17 cellular contexts compared by ENCODE assay signal in genomic region chr7:16670021-16670420, GRCh38. TPM values are rescaled to one million over a fixed set of nuclear protein-coding genes. Genes with fewer than 3 reads are reported as not detected.
A peak's percentile ranks its signal among the peaks of the same experiment; 100 is the strongest.
DNase-seq lines count a peak whose midpoint lies in the region; ATAC-seq and TF ChIP-seq lines count a peak whose summit lies in the region.
"Had no signal": no experiment of that assay in that cellular context is flagged by ENCODE, and none has a peak within 500 bp of the region (broad histone marks: within the 10 kb centered on the region; RNA-seq: fewer than 3 reads in every experiment).

No MANE protein-coding gene starts in this region.

- H3K4ac ChIP-seq in IMR-90 (ENCODE audit: low read depth, low read length): peak overlapping the region; percentile 46; the same call in 1 of the 2 replicates

- H3K4me1 Mint-ChIP-seq in Caco-2 (ENCODE audit: low read depth, unreplicated experiment): peaks cover 48% of the 10 kb centered on the region
- peaks cover 37% of the 10 kb centered on the region for H3K4me1 Mint-ChIP-seq in osteocyte (ENCODE audit: unreplicated experiment)

- in situ Hi-C loops in IMR-90 (cut with MboI; ENCODE audit: low sequenced_read_pairs): no loop called here

- H3K79me1 ChIP-seq in IMR-90 (ENCODE audit: low read depth in 1 of 2, low read length in 2 of 2): peaks cover 14 to 40% of the 10 kb centered on the region in 2 experiments; a peak in 3 of 4 replicates

- peak overlapping the region; percentile 44 for H3K27ac Mint-ChIP-seq in Caco-2 (ENCODE audit: unreplicated experiment)
- H3K27ac Mint-ChIP-seq in osteocyte (ENCODE audit: unreplicated experiment): peak overlapping the region; percentile 89
- H3K27ac Mint-ChIP-seq: activated naive CD8-positive, alpha-beta T cell treated with anti-CD3 and anti-CD28 coated beads, Interleukin-2, amount 10 ng/mL, durations not matched to agents 7 days and 5 days; immature natural killer cell; mesothelial cell of epicardium; T-helper 1 cell treated with Interleukin-12 subunit alpha and Interleukin-12 subunit beta and Interleukin-4 antibody, amounts not matched to agents 30 μg/mL and 1 μg/mL, for 36 hours had no signal

- H4K5ac ChIP-seq in IMR-90 (ENCODE audit: low read depth, low read length): peak overlapping the region; percentile 72; the same call in 1 of the 2 replicates

- H4K8ac ChIP-seq in IMR-90 (ENCODE audit: low read depth in 2 of 2, low read length in 2 of 2): no peak overlapping the region

- no peak for TF ChIP-seq EP300 in stomach (IDR thresholded peaks at IDR 0.05)

- no peak for DNase-seq in Caco-2
- DNase-seq in IMR-90: peak; percentile 82
- DNase-seq in epithelial cell of prostate (ENCODE audit: low read depth, low spot score): no peak
- no peak for DNase-seq in osteocyte (ENCODE audit: extremely low spot score, unreplicated experiment)
- DNase-seq in aorta: no peak
- DNase-seq in SIG-M5 (lab: John Stamatoyannopoulos, UW): no peak
- DNase-seq in stomach: no peak
- DNase-seq: activated naive CD8-positive, alpha-beta T cell treated with anti-CD3 and anti-CD28 coated beads, Interleukin-2, amount 10 ng/mL, durations not matched to agents 7 days and 5 days; colonic mucosa; immature natural killer cell; NCI-H2081; spleen had no signal

- BruUV-seq in Caco-2 (replicated peaks; lab: Mats Ljungman, UMichigan) (no TSS peak), IMR-90 (replicated peaks; lab: Mats Ljungman, UMichigan) (no TSS peak)

- H2BK5ac ChIP-seq in IMR-90 (ENCODE audit: low read depth, low read length, poor library complexity, severe bottlenecking): peak overlapping the region; percentile 93

- TF ChIP-seq RAD21 in IMR-90 (IDR thresholded peaks at IDR 0.05; ENCODE audit: low read length): no peak

- ATAC-seq in IMR-90 (ENCODE audit: low read depth): peak; percentile 45
- no peak for ATAC-seq in aorta (ENCODE audit: low FRiP score)
- ATAC-seq in GM21360 (IDR thresholded peaks at IDR 0.05; ENCODE audit: unreplicated experiment): no peak

- no peak overlapping the region for H2AK9ac ChIP-seq in IMR-90 (replicated peaks; ENCODE audit: low read depth, low read length, poor library complexity)

- H3K27ac ChIP-seq in IMR-90 (ENCODE audit: insufficient read depth, low read length): peak overlapping the region; percentile 74; the same call in 1 of the 2 replicates
- peak overlapping the region; percentile 76 for H3K27ac ChIP-seq in epithelial cell of prostate
- no peak overlapping the region for H3K27ac ChIP-seq in aorta (ENCODE audit: low read depth in 1 of 2, low read length in 2 of 2)
- H3K27ac ChIP-seq in stomach: no peak overlapping the region
- H3K27ac ChIP-seq: BLaER1, colonic mucosa, spleen had no signal

- peaks cover 2% of the 10 kb centered on the region; the same call in 1 of the 2 replicates for H3K36me3 ChIP-seq in Caco-2 (ENCODE audit: control insufficient read depth, insufficient read depth, low read length)
- peaks cover 2% of the 10 kb centered on the region; the same call in 1 of the 2 replicates for H3K36me3 ChIP-seq in IMR-90 (ENCODE audit: control insufficient read depth, insufficient read depth, low read length)
- H3K36me3 ChIP-seq in aorta (ENCODE audit: control insufficient read depth in 1 of 2, insufficient read depth in 2 of 2, low read length in 1 of 2): no peaks in the 10 kb centered on the region
- H3K36me3 ChIP-seq in stomach: peaks cover 0 to 39% (median 25%) of the 10 kb centered on the region in 4 donors
- H3K36me3 ChIP-seq: colonic mucosa had no signal

- H3K23ac ChIP-seq in IMR-90 (ENCODE audit: low read depth, low read length): peak overlapping the region; percentile 24; the same call in 1 of the 2 replicates

- peak overlapping the region; percentile 79 for H3K4me2 ChIP-seq in IMR-90 (ENCODE audit: low read depth, low read length)
- H3K4me2 ChIP-seq: BLaER1 had no signal

- dilution Hi-C loops in IMR-90 (cut with HindIII; ENCODE audit: low sequenced_read_pairs, unreplicated experiment): no loop called here

- no peak overlapping the region for H4K91ac ChIP-seq in IMR-90 (ENCODE audit: insufficient read depth, low read depth, low read length)

- H3K14ac ChIP-seq in IMR-90 (replicated peaks; ENCODE audit: low read depth, low read length): peak overlapping the region; percentile 49; the same call in 1 of the 2 replicates

- H2BK15ac ChIP-seq in IMR-90 (ENCODE audit: low read depth, low read length): no peak overlapping the region

- TF ChIP-seq CTCF in Caco-2 (IDR thresholded peaks at IDR 0.05; ENCODE audit: insufficient read depth in 1 of 2, low read depth in 1 of 2, low read length in 1 of 2, severe bottlenecking in 1 of 2, unreplicated experiment in 1 of 2) (no peak), IMR-90 (conservative IDR thresholded peaks at IDR 0.05; ENCODE audit: low read depth, low read length) (no peak), osteocyte (IDR thresholded peaks at IDR 0.05) (no peak), stomach (IDR thresholded peaks at IDR 0.05) (no peak)

- H2AFZ ChIP-seq in IMR-90 (replicated peaks; ENCODE audit: low read length, poor library complexity): no peak overlapping the region

- H3K4me3 ChIP-seq in Caco-2 (ENCODE audit: low read depth, low read length) (no peak overlapping the region), IMR-90 (ENCODE audit: insufficient read depth, low read depth, low read length) (no peak overlapping the region), aorta (ENCODE audit: low read length in 2 of 2) (no peak overlapping the region), stomach (no peak overlapping the region)
- H3K4me3 ChIP-seq: BLaER1, colonic mucosa, esophagus muscularis mucosa, spleen had no signal

- no peak overlapping the region for H3K56ac ChIP-seq in IMR-90 (ENCODE audit: extremely low read depth, insufficient read depth, low read length)

- H3K36me3 Mint-ChIP-seq in Caco-2 (ENCODE audit: insufficient read depth, unreplicated experiment) (peaks cover 79% of the 10 kb centered on the region), osteocyte (ENCODE audit: unreplicated experiment) (peaks cover 30% of the 10 kb centered on the region)

- H3K18ac ChIP-seq in IMR-90 (ENCODE audit: low read depth, low read length): peak overlapping the region; percentile 97

- H3K27me3 Mint-ChIP-seq in Caco-2 (ENCODE audit: insufficient read depth, unreplicated experiment) (no peaks in the 10 kb centered on the region), osteocyte (ENCODE audit: unreplicated experiment) (no peaks in the 10 kb centered on the region)
- H3K27me3 Mint-ChIP-seq: activated naive CD8-positive, alpha-beta T cell treated with anti-CD3 and anti-CD28 coated beads, Interleukin-2, amount 10 ng/mL, durations not matched to agents 7 days and 5 days had no signal

- H3K9me1 ChIP-seq in IMR-90 (ENCODE audit: insufficient read depth, low read length): peaks cover 2% of the 10 kb centered on the region

- intact Hi-C loops in Caco-2 (cut with micrococcal nuclease; ENCODE audit: unreplicated experiment) (no loop called here), IMR-90 (cut with micrococcal nuclease) (no loop called here), aorta (cut with DNase I) (no loop called here), stomach (cut with DNase I; ENCODE audit: low total_unique reads) (no loop called here)

- no peak overlapping the region for H3K9ac ChIP-seq in IMR-90 (ENCODE audit: low read depth, low read length)
- H3K9ac ChIP-seq: BLaER1 had no signal

- no peaks in the 10 kb centered on the region for H4K20me1 ChIP-seq in IMR-90 (ENCODE audit: insufficient read depth, low read length)

- no peak overlapping the region for H2AK5ac ChIP-seq in IMR-90 (ENCODE audit: low read depth, low read length)

- no peaks in the 10 kb centered on the region for H3K9me3 Mint-ChIP-seq in Caco-2 (ENCODE audit: unreplicated experiment)
- H3K9me3 Mint-ChIP-seq in osteocyte (ENCODE audit: unreplicated experiment): peaks cover 8% of the 10 kb centered on the region
- H3K9me3 Mint-ChIP-seq: activated naive CD8-positive, alpha-beta T cell treated with anti-CD3 and anti-CD28 coated beads, Interleukin-2, amount 10 ng/mL, durations not matched to agents 7 days and 5 days had no signal

- POLR2A ChIA-PET in Caco-2 (lab: Charles Lee) (no interaction called here), IMR-90 (lab: Charles Lee; ENCODE audit: unreplicated experiment) (no interaction called here)

- TF ChIP-seq POLR2A in IMR-90 (IDR thresholded peaks at IDR 0.05; ENCODE audit: low read depth, low read length): no peak
- no peak for TF ChIP-seq POLR2A in stomach (IDR thresholded peaks at IDR 0.05)

- no peaks in the 10 kb centered on the region for H3K27me3 ChIP-seq in Caco-2 (replicated peaks; ENCODE audit: control insufficient read depth, insufficient read depth, low read length)
- no peaks in the 10 kb centered on the region for H3K27me3 ChIP-seq in IMR-90 (ENCODE audit: control insufficient read depth, insufficient read depth, low read length)
- H3K27me3 ChIP-seq in aorta (ENCODE audit: control insufficient read depth in 1 of 2, insufficient read depth in 2 of 2, low read length in 1 of 2): no peaks in the 10 kb centered on the region
- no peaks in the 10 kb centered on the region for H3K27me3 ChIP-seq in stomach
- H3K27me3 ChIP-seq: BLaER1, colonic mucosa, esophagus muscularis mucosa, spleen had no signal

- WGBS in IMR-90 (ENCODE audit: extremely low coverage in 2 of 2, insufficient read length in 1 of 2), 2 experiments: no CpG with 5 or more reads among the region's 1 CpG
- 68 to 84% methylated on average over 1 of the region's 1 CpG for WGBS in aorta, 2 donors
- 71 to 88% (median 80%) methylated on average over 1 of the region's 1 CpG for WGBS in stomach, 5 donors

- no peak overlapping the region for H3K4me3 Mint-ChIP-seq in Caco-2 (ENCODE audit: unreplicated experiment)
- H3K4me3 Mint-ChIP-seq in osteocyte (ENCODE audit: unreplicated experiment): no peak overlapping the region
- H3K4me3 Mint-ChIP-seq: activated naive CD8-positive, alpha-beta T cell treated with anti-CD3 and anti-CD28 coated beads, Interleukin-2, amount 10 ng/mL, durations not matched to agents 7 days and 5 days; immature natural killer cell; mesothelial cell of epicardium; T-helper 1 cell treated with Interleukin-12 subunit alpha and Interleukin-12 subunit beta and Interleukin-4 antibody, amounts not matched to agents 30 μg/mL and 1 μg/mL, for 36 hours had no signal

- no peak overlapping the region; the same call in 1 of the 2 replicates for H2BK20ac ChIP-seq in IMR-90 (ENCODE audit: low read depth, low read length)

- CTCF ChIA-PET in Caco-2 (lab: Charles Lee) (no interaction called here), IMR-90 (lab: Yijun Ruan, JAX) (no interaction called here)

- no peaks in the 10 kb centered on the region for H3K9me3 ChIP-seq in Caco-2
- no peaks in the 10 kb centered on the region for H3K9me3 ChIP-seq in IMR-90 (ENCODE audit: control insufficient read depth, insufficient read depth, low read length)
- H3K9me3 ChIP-seq in aorta (ENCODE audit: control insufficient read depth, low read length): no peaks in the 10 kb centered on the region
- H3K9me3 ChIP-seq in stomach: no peaks in the 10 kb centered on the region
- H3K9me3 ChIP-seq: colonic mucosa, esophagus muscularis mucosa, spleen had no signal

- no peak overlapping the region for H2BK120ac ChIP-seq in IMR-90 (ENCODE audit: low read depth, low read length)

- H3K4me1 ChIP-seq in Caco-2: peaks cover 42% of the 10 kb centered on the region
- H3K4me1 ChIP-seq in IMR-90 (ENCODE audit: control insufficient read depth, insufficient read depth, low read length): peaks cover 11% of the 10 kb centered on the region
- H3K4me1 ChIP-seq in aorta (ENCODE audit: control insufficient read depth in 1 of 2, insufficient read depth in 2 of 2, low read length in 2 of 2): no peaks in the 10 kb centered on the region
- peaks cover 8 to 21% (median 13%) of the 10 kb centered on the region in 4 donors for H3K4me1 ChIP-seq in stomach
- H3K4me1 ChIP-seq: BLaER1, colonic mucosa had no signal

RNA-seq across cellular contexts. Expression of gene BZW2, which starts 24.0 kb away (rescaled TPM):
- total RNA-seq in Caco-2 (2022) (148 TPM in 2 replicates), IMR-90 (2012; rRNA removed) (58.1 and 65.0 TPM in 2 replicates), osteocyte (60.9 and 61.3 TPM in 2 replicates), aorta (10 to 100 TPM; 31.1 to 32.8 TPM), stomach (100 to 1,000 TPM in 1 of 5 donors, 10 to 100 TPM in 4; 25.5 to 110 (median 84.2) TPM)
- polyA plus RNA-seq in IMR-90 (2012; rRNA removed) (86.1 and 92.9 TPM in 2 replicates), aorta (10 to 100 TPM in 1 of 2 donors, 1 to 10 TPM in 1; 9.0 to 14.5 TPM), stomach (10 to 100 TPM; 53.0 to 76.7 (median 57.8) TPM)
- polyA plus RNA-seq in IMR-90 (2012; cell fraction: cytosol; rRNA removed): 28.3 and 30.7 TPM in 2 replicates
- polyA plus RNA-seq in IMR-90 (2012; cell fraction: nucleus; rRNA removed; ENCODE audit: low replicate concordance): 10.4 and 40.8 TPM in 2 replicates

RNA-seq across cellular contexts. Expression of gene ANKMY2, which starts 24.5 kb away (rescaled TPM):
- total RNA-seq in Caco-2 (2022) (34.5 and 35.2 TPM in 2 replicates), IMR-90 (2012; rRNA removed) (41.9 and 43.6 TPM in 2 replicates), osteocyte (16.9 TPM in 2 replicates), aorta (10 to 100 TPM; 13.5 to 22.5 TPM), stomach (10 to 100 TPM in 4 of 5 donors, 1 to 10 TPM in 1; 2.6 to 39.8 (median 33.3) TPM)
- polyA plus RNA-seq in IMR-90 (2012; rRNA removed) (15.8 and 19.5 TPM in 2 replicates), aorta (10 to 100 TPM in 1 of 2 donors, 1 to 10 TPM in 1; 9.4 to 12.3 TPM), stomach (10 to 100 TPM; 11.5 to 27.2 (median 13.7) TPM)
- polyA plus RNA-seq in IMR-90 (2012; cell fraction: cytosol; rRNA removed): 5.3 TPM in 2 replicates
- 3.9 and 25.7 TPM in 2 replicates for polyA plus RNA-seq in IMR-90 (2012; cell fraction: nucleus; rRNA removed; ENCODE audit: low replicate concordance)

Comparison
In these comparisons a context has a peak if more than half of its experiments do, and no peak if none do; other contexts are left out.
1. H3K27ac ChIP-seq: peak in IMR-90 (single experiment) and epithelial cell of prostate (single experiment); none in aorta (0 of 2) and stomach (0 of 5).